18 cellular contexts compared by ENCODE assay signal in the genomic region with DNA sequence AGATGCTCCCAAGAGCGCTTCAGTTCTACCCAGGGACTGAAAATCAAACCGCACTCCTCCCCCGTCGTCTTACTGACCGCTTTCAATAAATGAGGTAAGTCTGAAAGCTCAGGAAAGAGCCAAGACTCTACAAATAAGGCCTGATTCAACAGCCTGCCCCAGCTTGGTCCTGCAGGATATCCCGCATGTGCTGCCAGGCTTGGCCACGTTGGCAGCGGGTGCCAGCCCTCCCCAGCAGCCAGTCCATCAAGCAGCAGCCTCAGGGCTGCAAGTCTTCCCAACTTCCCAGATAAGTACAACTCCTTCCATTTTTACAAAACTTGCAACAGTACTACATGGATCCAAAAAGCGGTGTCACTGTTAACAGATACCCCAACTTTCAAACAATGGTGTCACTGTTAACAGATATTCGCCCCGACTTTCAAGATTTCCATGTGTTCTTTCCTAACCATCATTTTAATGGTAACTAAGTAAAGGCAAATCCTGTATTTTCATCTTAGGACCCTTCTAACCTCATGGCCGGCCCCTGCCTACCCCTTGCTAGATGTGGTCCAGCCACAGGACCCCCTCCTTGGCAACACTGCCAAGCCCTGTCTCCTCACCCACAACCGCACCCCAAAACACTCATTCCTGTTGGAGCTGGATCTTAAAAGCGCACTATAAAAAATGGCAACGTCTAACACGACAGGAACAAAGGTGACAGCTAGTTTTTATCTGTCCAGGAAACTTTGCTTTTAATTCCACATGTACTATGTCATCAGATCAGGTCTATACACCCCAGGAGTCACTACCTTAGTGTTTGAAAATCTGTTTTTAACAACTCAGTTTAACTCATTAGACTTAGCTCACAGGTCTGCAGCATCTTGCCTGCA. TPM values are rescaled to one million over a fixed set of nuclear protein-coding genes. Genes with fewer than 3 reads are reported as not detected.
A peak's percentile ranks its signal among the peaks of the same experiment; 100 is the strongest.
DNase-seq lines count a peak whose midpoint lies in the region; ATAC-seq and TF ChIP-seq lines count a peak whose summit lies in the region.
"Had no signal": no experiment of that assay in that cellular context is flagged by ENCODE, and none has a peak within 500 bp of the region (broad histone marks: within the 10 kb centered on the region; RNA-seq: fewer than 3 reads in every experiment).

No MANE protein-coding gene starts in this region.

- peak overlapping the region in 2 of 7 donors; percentile 5 to 69 for H3K4me3 Mint-ChIP-seq in CD8-positive, alpha-beta memory T cell
- peak overlapping the region; percentile 1; the same call in 1 of the 3 replicates for H3K4me3 Mint-ChIP-seq in GM23338
- no peak overlapping the region for H3K4me3 Mint-ChIP-seq in activated naive CD8-positive, alpha-beta T cell treated with anti-CD3 and anti-CD28 coated beads, Interleukin-2, amount 50 U/mL, for 24 hours
- H3K4me3 Mint-ChIP-seq: naive B cell had no signal

- no peak for TF ChIP-seq CTCF in GM23338 (conservative IDR thresholded peaks at IDR 0.05; ENCODE audit: low read depth in 2 of 2)

- no peaks in the 10 kb centered on the region for H3K9me3 ChIP-seq in CD8-positive, alpha-beta memory T cell (ENCODE audit: low read length)
- H3K9me3 ChIP-seq in muscle layer of colon (ENCODE audit: low read length), result no peaks in the 10 kb centered on the region
- H3K9me3 ChIP-seq: heart right ventricle, right atrium auricular region, vagina had no signal

- H3K79me2 ChIP-seq in GM23338 (replicated peaks; ENCODE audit: insufficient read depth), result no peaks in the 10 kb centered on the region

- H3F3A ChIP-seq in GM23338 (replicated peaks; ENCODE audit: low read depth), result peaks cover 67% of the 10 kb centered on the region

- no peak overlapping the region for H3K27ac ChIP-seq in CD8-positive, alpha-beta memory T cell (ENCODE audit: low read depth, low read length)
- H3K27ac ChIP-seq in GM23338 (ENCODE audit: low read depth) (peak overlapping the region; percentile 64), muscle layer of colon (ENCODE audit: low read depth, low read length) (peak overlapping the region; percentile 19)
- H3K27ac ChIP-seq: heart right ventricle, right atrium auricular region, vagina had no signal

- no peak for ATAC-seq in GM23338
- no peak for ATAC-seq in activated naive CD8-positive, alpha-beta T cell treated with anti-CD3 and anti-CD28 coated beads, Interleukin-2, amount 50 U/mL, for 24 hours
- ATAC-seq: heart right ventricle, Panc1, T-cell had no signal

- no peak overlapping the region for H3K9ac ChIP-seq in muscle layer of colon (ENCODE audit: low read length)

- no peak overlapping the region for H3K4me3 ChIP-seq in CD8-positive, alpha-beta memory T cell (ENCODE audit: low read length)
- H3K4me3 ChIP-seq in GM23338 (no peak overlapping the region), muscle layer of colon (ENCODE audit: low read depth in 1 of 2, low read length in 2 of 2) (no peak overlapping the region)
- H3K4me3 ChIP-seq: heart right ventricle, right atrium auricular region, vagina had no signal

- H3K36me3 Mint-ChIP-seq in CD8-positive, alpha-beta memory T cell, result peaks cover 6 to 58% (median 8%) of the 10 kb centered on the region in 3 donors
- H3K36me3 Mint-ChIP-seq in GM23338 (ENCODE audit: low read depth), result peaks cover 56% of the 10 kb centered on the region
- H3K36me3 Mint-ChIP-seq in activated naive CD8-positive, alpha-beta T cell treated with anti-CD3 and anti-CD28 coated beads, Interleukin-2, amount 50 U/mL, for 24 hours (ENCODE audit: low read depth), result peaks cover 32% of the 10 kb centered on the region

- peaks cover 24% of the 10 kb centered on the region for H3K4me1 ChIP-seq in CD8-positive, alpha-beta memory T cell (ENCODE audit: insufficient read depth, low read length)
- H3K4me1 ChIP-seq in GM23338 (ENCODE audit: insufficient read depth) (peaks cover 33% of the 10 kb centered on the region), muscle layer of colon (ENCODE audit: insufficient read depth, low read length) (peaks cover 36% of the 10 kb centered on the region)

- H3K9me3 Mint-ChIP-seq in CD8-positive, alpha-beta memory T cell, result no peaks in the 10 kb centered on the region
- H3K9me3 Mint-ChIP-seq in GM23338, result no peaks in the 10 kb centered on the region; the same call in 2 of the 3 replicates
- H3K9me3 Mint-ChIP-seq in activated naive CD8-positive, alpha-beta T cell treated with anti-CD3 and anti-CD28 coated beads, Interleukin-2, amount 50 U/mL, for 24 hours, result no peaks in the 10 kb centered on the region
- H3K9me3 Mint-ChIP-seq: naive B cell, T-cell had no signal

- peak overlapping the region; percentile 63 for H3K4me2 ChIP-seq in GM23338

- peak in 1 of 5 donors; percentile 21 for DNase-seq in CD8-positive, alpha-beta memory T cell
- DNase-seq in GM23338 (ENCODE audit: low spot score) (no peak), SHP77 treated with DMSO at 0.1 percent for 48 hours (lab: John Stamatoyannopoulos, UW) (no peak), activated gamma-delta T cell treated with Interleukin-2 at 50 U/mL for 16 hours (no peak), inferior parietal cortex (ENCODE audit: extremely low spot score) (no peak)
- no peak for DNase-seq in activated naive CD8-positive, alpha-beta T cell treated with anti-CD3 and anti-CD28 coated beads, Interleukin-2, amount 50 U/mL, for 24 hours
- DNase-seq: activated CD4-positive, alpha-beta T cell treated with anti-CD3 and anti-CD28 coated beads, Interleukin-2, amount 50 U/mL, for 1 hour; cerebellar nuclear complex; heart right ventricle; MV-4-11; naive B cell; NCI-H226; T-cell had no signal

- H3K27ac Mint-ChIP-seq in CD8-positive, alpha-beta memory T cell, result peak overlapping the region in 5 of 8 donors; percentile 37 to 88 (median 53)
- peak overlapping the region; percentile 22; the same call in 1 of the 2 replicates for H3K27ac Mint-ChIP-seq in GM23338
- peak overlapping the region; percentile 6 for H3K27ac Mint-ChIP-seq in activated naive CD8-positive, alpha-beta T cell treated with anti-CD3 and anti-CD28 coated beads, Interleukin-2, amount 50 U/mL, for 24 hours

- H3K36me3 ChIP-seq in CD8-positive, alpha-beta memory T cell (ENCODE audit: insufficient read depth, low read length), result peaks cover 40% of the 10 kb centered on the region
- H3K36me3 ChIP-seq in GM23338 (ENCODE audit: insufficient read depth) (peaks cover 47% of the 10 kb centered on the region), muscle layer of colon (ENCODE audit: insufficient read depth, low read length) (peaks cover 43% of the 10 kb centered on the region)

- H4K20me1 ChIP-seq in GM23338 (replicated peaks; ENCODE audit: insufficient read depth), result peaks cover 40% of the 10 kb centered on the region

- H3K27me3 Mint-ChIP-seq in CD8-positive, alpha-beta memory T cell, result no peaks in the 10 kb centered on the region
- peaks cover 30% of the 10 kb centered on the region for H3K27me3 Mint-ChIP-seq in GM23338 (ENCODE audit: insufficient read depth, low read depth, poor library complexity)
- H3K27me3 Mint-ChIP-seq in activated naive CD8-positive, alpha-beta T cell treated with anti-CD3 and anti-CD28 coated beads, Interleukin-2, amount 50 U/mL, for 24 hours, result no peaks in the 10 kb centered on the region
- H3K27me3 Mint-ChIP-seq: CD4-positive, CD25-positive, alpha-beta regulatory T cell; naive B cell; T-cell had no signal

- peaks cover 32 to 37% (median 35%) of the 10 kb centered on the region in 3 donors for H3K4me1 Mint-ChIP-seq in CD8-positive, alpha-beta memory T cell
- H3K4me1 Mint-ChIP-seq in GM23338, result peaks cover 43% of the 10 kb centered on the region
- peaks cover 34% of the 10 kb centered on the region for H3K4me1 Mint-ChIP-seq in activated naive CD8-positive, alpha-beta T cell treated with anti-CD3 and anti-CD28 coated beads, Interleukin-2, amount 50 U/mL, for 24 hours

- H3K27me3 ChIP-seq in CD8-positive, alpha-beta memory T cell (ENCODE audit: insufficient read depth, low read length, poor library complexity, severe bottlenecking), result no peaks in the 10 kb centered on the region
- H3K27me3 ChIP-seq in GM23338 (ENCODE audit: insufficient read depth) (no peaks in the 10 kb centered on the region), muscle layer of colon (ENCODE audit: control insufficient read depth in 1 of 2, insufficient read depth in 2 of 2, low read length in 2 of 2) (no peaks in the 10 kb centered on the region)
- H3K27me3 ChIP-seq: heart right ventricle, right atrium auricular region, vagina had no signal

- no peak overlapping the region for H2AFZ ChIP-seq in GM23338

- CTCF ChIA-PET in CD8-positive, alpha-beta memory T cell (lab: Charles Lee), result interaction anchor here (0.9 to 6.3 kb wide), 8 partner anchors 9 to 111 kb away, joined by 3 to 62 read pairs (median 6); no protein-coding TSS in a partner anchor

- H3K9me2 ChIP-seq in GM23338 (ENCODE audit: insufficient read depth), result no peaks in the 10 kb centered on the region

- POLR2A ChIA-PET in CD8-positive, alpha-beta memory T cell (lab: Charles Lee), result interaction anchor here (0.5 kb wide), 1 partner anchor 52 kb away, joined by 5 read pairs; no protein-coding TSS in a partner anchor

TF ChIP-seq in GM23338, 12 proteins besides CTCF, POLR2A, EP300 and RAD21 (continues in another document):
- TF ChIP-seq ZNF331 (CRISPR knock-in tag; IDR thresholded peaks at IDR 0.05; ENCODE audit: low read depth), result no peak
- TF ChIP-seq POLR2AphosphoS5 (IDR thresholded peaks at IDR 0.05; ENCODE audit: low read depth), result no peak; the same call in 1 of the 2 replicates
- TF ChIP-seq EZH2 (IDR thresholded peaks at IDR 0.05; ENCODE audit: low read depth, unreplicated experiment), result no peak

RNA-seq across cellular contexts. Expression of a gene that starts 28.0 kb away (rescaled TPM):
- 10 to 100 TPM; 55.3 to 57.3 TPM for total RNA-seq in CD8-positive, alpha-beta memory T cell
- polyA plus RNA-seq in CD8-positive, alpha-beta memory T cell, result 39.0 TPM
- total RNA-seq in GM23338 (2014; rRNA removed; shearing (Covaris generic)), result 147 and 162 TPM in 2 replicates
- polyA plus RNA-seq in GM23338 (2016; fragmentation: Nextera tagmentation; extraction: Ambion mirVana), result 61.5 and 72.4 TPM in 2 replicates

RNA-seq across cellular contexts. Expression of a gene that starts 36.7 kb away (rescaled TPM):
- total RNA-seq in CD8-positive, alpha-beta memory T cell, result 1 to 10 TPM; 4.6 to 6.2 TPM
- polyA plus RNA-seq in CD8-positive, alpha-beta memory T cell, result 1.4 TPM
- total RNA-seq in GM23338 (2014; rRNA removed; shearing (Covaris generic)), result 18.8 and 19.3 TPM in 2 replicates
- polyA plus RNA-seq in GM23338 (2016; fragmentation: Nextera tagmentation; extraction: Ambion mirVana), result 5.4 and 5.8 TPM in 2 replicates

RNA-seq across cellular contexts. Expression of a gene that starts 39.6 kb away (rescaled TPM):
- total RNA-seq in CD8-positive, alpha-beta memory T cell, result 10 to 100 TPM; 44.9 to 45.5 TPM
- polyA plus RNA-seq in CD8-positive, alpha-beta memory T cell, result 19.0 TPM
- total RNA-seq in GM23338 (2014; rRNA removed; shearing (Covaris generic)), result 102 and 106 TPM in 2 replicates
- 41.7 and 41.8 TPM in 2 replicates for polyA plus RNA-seq in GM23338 (2016; fragmentation: Nextera tagmentation; extraction: Ambion mirVana)

RNA-seq across cellular contexts. Expression of a gene that starts 54.2 kb away (rescaled TPM):
- total RNA-seq in CD8-positive, alpha-beta memory T cell, result 10 to 100 TPM; 26.4 to 26.8 TPM
- 1.0 TPM for polyA plus RNA-seq in CD8-positive, alpha-beta memory T cell
- total RNA-seq in GM23338 (2014; rRNA removed; shearing (Covaris generic)), result 24.2 and 32.0 TPM in 2 replicates
- 36.1 and 39.3 TPM in 2 replicates for polyA plus RNA-seq in GM23338 (2016; fragmentation: Nextera tagmentation; extraction: Ambion mirVana)
